ENCODE assay signal across 10 cellular contexts in genomic region chr5:171647043-171647899, GRCh38.
A peak's percentile ranks its signal among the peaks of the same experiment; 100 is the strongest.
DNase-seq lines count a peak whose midpoint lies in the region; ATAC-seq and TF ChIP-seq lines count a peak whose summit lies in the region.
"Had no signal": no experiment of that assay in that cellular context is flagged by ENCODE, and none has a peak within 500 bp of the region (broad histone marks: within the 10 kb centered on the region; RNA-seq: fewer than 3 reads in every experiment).

No MANE protein-coding gene starts in this region.

- peak overlapping the region in 1 of 2 donors; percentile 36 for H3K27ac ChIP-seq in right atrium auricular region

- H3K4me3 Mint-ChIP-seq in stimulated activated effector memory CD8-positive, alpha-beta T cell treated with anti-CD3 and anti-CD28 coated beads, Interleukin-12 subunit alpha, Interleukin-12 subunit beta, amount 100 ng/mL, for 72 hours = no peak overlapping the region
- H3K4me3 Mint-ChIP-seq: B cell had no signal

- peak; percentile 62 for ATAC-seq in Right ventricle myocardium inferior
- peak; percentile 78 for ATAC-seq in stimulated activated effector memory CD8-positive, alpha-beta T cell treated with anti-CD3 and anti-CD28 coated beads, Interleukin-12 subunit alpha, Interleukin-12 subunit beta, amount 100 ng/mL, for 72 hours

- no peak for TF ChIP-seq CTCF in right atrium auricular region (IDR thresholded peaks at IDR 0.05)

- H3K4me3 ChIP-seq in right atrium auricular region = no peak overlapping the region
- H3K4me3 ChIP-seq: lung had no signal

- intact Hi-C loops in Right ventricle myocardium inferior (cut with DNase I) = no loop called here

- H3K36me3 Mint-ChIP-seq in stimulated activated effector memory CD8-positive, alpha-beta T cell treated with anti-CD3 and anti-CD28 coated beads, Interleukin-12 subunit alpha, Interleukin-12 subunit beta, amount 100 ng/mL, for 72 hours = no peaks in the 10 kb centered on the region

- no peaks in the 10 kb centered on the region for H3K4me1 ChIP-seq in right atrium auricular region

- no peaks in the 10 kb centered on the region for H3K36me3 ChIP-seq in right atrium auricular region

- no peak overlapping the region for H3K27ac Mint-ChIP-seq in stimulated activated effector memory CD8-positive, alpha-beta T cell treated with anti-CD3 and anti-CD28 coated beads, Interleukin-12 subunit alpha, Interleukin-12 subunit beta, amount 100 ng/mL, for 72 hours
- H3K27ac Mint-ChIP-seq: B cell had no signal

- no peaks in the 10 kb centered on the region for H3K9me3 ChIP-seq in right atrium auricular region

- no peaks in the 10 kb centered on the region for H3K9me3 Mint-ChIP-seq in stimulated activated effector memory CD8-positive, alpha-beta T cell treated with anti-CD3 and anti-CD28 coated beads, Interleukin-12 subunit alpha, Interleukin-12 subunit beta, amount 100 ng/mL, for 72 hours

- H3K27me3 ChIP-seq in right atrium auricular region = no peaks in the 10 kb centered on the region

- DNase-seq in Right ventricle myocardium inferior (ENCODE audit: missing footprints) = no peak
- DNase-seq in right atrium auricular region (ENCODE audit: low spot score) = no peak
- DNase-seq in SK-N-DZ (ENCODE audit: low spot score) = peak; percentile 43
- DNase-seq in glomerular visceral epithelial cell (ENCODE audit: extremely low spot score) = peak; percentile 56
- DNase-seq in stimulated activated effector memory CD8-positive, alpha-beta T cell treated with anti-CD3 and anti-CD28 coated beads, Interleukin-12 subunit alpha, Interleukin-12 subunit beta, amount 100 ng/mL, for 72 hours (ENCODE audit: low spot score in 2 of 2) = no peak
- no peak for DNase-seq in NCI-H510A treated with DMSO at 0.1 percent for 48 hours (lab: John Stamatoyannopoulos, UW)
- DNase-seq in stimulated activated CD4-positive, alpha-beta T cell treated with anti-CD3 and anti-CD28 coated beads, Interleukin-2, amount 100 ng/mL, for 24 hours = no peak
- DNase-seq in GM19240 (ENCODE audit: insufficient read length, low spot score) = no peak

- peaks cover 20% of the 10 kb centered on the region for H3K4me1 Mint-ChIP-seq in stimulated activated effector memory CD8-positive, alpha-beta T cell treated with anti-CD3 and anti-CD28 coated beads, Interleukin-12 subunit alpha, Interleukin-12 subunit beta, amount 100 ng/mL, for 72 hours
- H3K4me1 Mint-ChIP-seq: B cell had no signal

Comparison
In these comparisons a context has a peak if more than half of its experiments do, and no peak if none do; other contexts are left out.
1. DNase-seq: peak in SK-N-DZ (single experiment) and glomerular visceral epithelial cell (single experiment); none in Right ventricle myocardium inferior (single experiment), right atrium auricular region (single experiment), stimulated activated effector memory CD8-positive, alpha-beta T cell treated with anti-CD3 and anti-CD28 coated beads, Interleukin-12 subunit alpha, Interleukin-12 subunit beta, amount 100 ng/mL, for 72 hours (0 of 2), NCI-H510A treated with DMSO at 0.1 percent for 48 hours (single experiment), stimulated activated CD4-positive, alpha-beta T cell treated with anti-CD3 and anti-CD28 coated beads, Interleukin-2, amount 100 ng/mL, for 24 hours (0 of 2) and GM19240 (single experiment).